In the genomic region with DNA sequence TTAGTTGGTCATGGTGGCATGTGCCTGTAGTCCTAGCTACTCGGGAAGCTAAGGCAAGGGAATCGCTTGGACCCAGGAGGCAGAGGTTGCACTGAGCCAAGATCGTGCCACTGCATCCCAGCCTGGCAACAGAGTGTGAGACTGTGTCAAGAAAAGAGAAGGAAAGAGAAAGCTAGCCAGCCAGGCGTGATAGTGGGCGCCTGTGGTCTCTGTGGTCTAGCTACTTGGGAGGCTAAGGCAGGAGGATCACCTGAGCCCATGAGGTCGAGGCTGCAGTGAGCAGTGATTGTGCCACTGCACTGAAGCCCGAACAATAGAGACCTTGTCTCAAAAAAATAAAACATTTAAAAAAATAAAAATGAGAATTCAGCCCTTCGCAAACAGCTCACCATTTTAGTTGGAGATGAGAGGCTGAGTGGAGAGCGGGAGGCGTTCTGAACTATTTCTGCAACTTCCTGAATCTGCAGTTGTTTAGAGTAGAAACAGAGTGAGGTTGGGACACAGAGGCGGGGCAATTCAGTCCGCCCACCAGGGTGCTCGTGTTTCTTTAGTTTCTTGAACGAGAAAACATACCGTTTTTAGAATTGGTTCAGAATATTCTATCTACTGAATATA, we compare ENCODE assay signal across 10 cellular contexts. TPM values are rescaled to one million over a fixed set of nuclear protein-coding genes. Genes with fewer than 3 reads are reported as not detected.
A peak's percentile ranks its signal among the peaks of the same experiment; 100 is the strongest.
DNase-seq lines count a peak whose midpoint lies in the region; ATAC-seq and TF ChIP-seq lines count a peak whose summit lies in the region.
"Had no signal": no experiment of that assay in that cellular context is flagged by ENCODE, and none has a peak within 500 bp of the region (broad histone marks: within the 10 kb centered on the region; RNA-seq: fewer than 3 reads in every experiment).

No MANE protein-coding gene starts in this region.

- H3K4me1 ChIP-seq in neutrophil (ENCODE audit: control insufficient read depth in 1 of 2, insufficient read depth in 1 of 2, low read depth in 1 of 2, low read length in 1 of 2) = peaks cover 19 to 26% of the 10 kb centered on the region in 2 experiments

- H3K4me3 ChIP-seq in GM12864 (ENCODE audit: low read depth, low read length) (peak overlapping the region; percentile 35), neutrophil (ENCODE audit: low read depth in 1 of 2, low read length in 1 of 2) (peak overlapping the region; percentile 56 to 64)

- H3K27ac ChIP-seq in neutrophil = peak overlapping the region; percentile 76

- peaks cover 11% of the 10 kb centered on the region for H3K4me1 Mint-ChIP-seq in activated naive CD8-positive, alpha-beta T cell treated with anti-CD3 and anti-CD28 coated beads, Interleukin-2, amount 10 ng/mL, durations not matched to agents 7 days and 5 days
- peaks cover 6% of the 10 kb centered on the region for H3K4me1 Mint-ChIP-seq in stimulated activated effector memory CD8-positive, alpha-beta T cell treated with anti-CD3 and anti-CD28 coated beads, Interleukin-12 subunit alpha, Interleukin-12 subunit beta, amount 100 ng/mL, for 72 hours

- H3K9me3 ChIP-seq in neutrophil = no peaks in the 10 kb centered on the region

- H3K27ac Mint-ChIP-seq in activated naive CD8-positive, alpha-beta T cell treated with anti-CD3 and anti-CD28 coated beads, Interleukin-2, amount 10 ng/mL, durations not matched to agents 7 days and 5 days = peak overlapping the region; percentile 85
- H3K27ac Mint-ChIP-seq in stimulated activated effector memory CD8-positive, alpha-beta T cell treated with anti-CD3 and anti-CD28 coated beads, Interleukin-12 subunit alpha, Interleukin-12 subunit beta, amount 100 ng/mL, for 72 hours = no peak overlapping the region

- H3K36me3 ChIP-seq in neutrophil = no peaks in the 10 kb centered on the region

- H3K4me3 Mint-ChIP-seq in activated naive CD8-positive, alpha-beta T cell treated with anti-CD3 and anti-CD28 coated beads, Interleukin-2, amount 10 ng/mL, durations not matched to agents 7 days and 5 days = peak overlapping the region; percentile 71
- H3K4me3 Mint-ChIP-seq in stimulated activated effector memory CD8-positive, alpha-beta T cell treated with anti-CD3 and anti-CD28 coated beads, Interleukin-12 subunit alpha, Interleukin-12 subunit beta, amount 100 ng/mL, for 72 hours = no peak overlapping the region

- ATAC-seq in activated naive CD8-positive, alpha-beta T cell treated with anti-CD3 and anti-CD28 coated beads, Interleukin-2, amount 10 ng/mL, durations not matched to agents 7 days and 5 days (ENCODE audit: low read depth) = peak; percentile 75
- no peak for ATAC-seq in GM21390 (IDR thresholded peaks at IDR 0.05; ENCODE audit: unreplicated experiment)
- no peak for ATAC-seq in stimulated activated effector memory CD8-positive, alpha-beta T cell treated with anti-CD3 and anti-CD28 coated beads, Interleukin-12 subunit alpha, Interleukin-12 subunit beta, amount 100 ng/mL, for 72 hours

- H3K9me3 Mint-ChIP-seq in activated naive CD8-positive, alpha-beta T cell treated with anti-CD3 and anti-CD28 coated beads, Interleukin-2, amount 10 ng/mL, durations not matched to agents 7 days and 5 days = no peaks in the 10 kb centered on the region
- H3K9me3 Mint-ChIP-seq in stimulated activated effector memory CD8-positive, alpha-beta T cell treated with anti-CD3 and anti-CD28 coated beads, Interleukin-12 subunit alpha, Interleukin-12 subunit beta, amount 100 ng/mL, for 72 hours = no peaks in the 10 kb centered on the region

- POLR2A ChIA-PET in activated naive CD8-positive, alpha-beta T cell treated with anti-CD3 and anti-CD28 coated beads, Interleukin-2, amount 10 ng/mL, durations not matched to agents 7 days and 5 days (lab: Charles Lee) = interaction anchor here (0.6 to 1.6 kb wide), 8 partner anchors 10 to 996 kb away, joined by 3 to 5 read pairs (median 3); partner anchors contain the start of genes GADD45B and LMNB2

- TF ChIP-seq CTCF in GM12864 (IDR thresholded peaks at IDR 0.05; ENCODE audit: low read depth, low read length, missing control alignments) (no peak), neutrophil (IDR thresholded peaks at IDR 0.05) (no peak)

- DNase-seq in GM12864 (ENCODE audit: low read depth) = peak; percentile 55
- DNase-seq in Kasumi-1 (lab: John Stamatoyannopoulos, UW) = peak; percentile 86 to 88
- no peak for DNase-seq in activated naive CD8-positive, alpha-beta T cell treated with anti-CD3 and anti-CD28 coated beads, Interleukin-2, amount 10 ng/mL, durations not matched to agents 7 days and 5 days
- no peak for DNase-seq in cerebellum (ENCODE audit: low spot score)
- DNase-seq in stimulated activated effector memory CD8-positive, alpha-beta T cell treated with anti-CD3 and anti-CD28 coated beads, Interleukin-12 subunit alpha, Interleukin-12 subunit beta, amount 100 ng/mL, for 72 hours (ENCODE audit: low spot score in 2 of 2) = no peak
- no peak for DNase-seq in activated CD8-positive, alpha-beta memory T cell treated with anti-CD3 and anti-CD28 coated beads, Interleukin-2, amount 50 U/mL, for 48 hours
- DNase-seq: DND-41, NCI-H2107 had no signal

- H3K27me3 ChIP-seq in neutrophil = no peaks in the 10 kb centered on the region

- peaks cover 7% of the 10 kb centered on the region for H3K27me3 Mint-ChIP-seq in activated naive CD8-positive, alpha-beta T cell treated with anti-CD3 and anti-CD28 coated beads, Interleukin-2, amount 10 ng/mL, durations not matched to agents 7 days and 5 days

- H3K36me3 Mint-ChIP-seq in activated naive CD8-positive, alpha-beta T cell treated with anti-CD3 and anti-CD28 coated beads, Interleukin-2, amount 10 ng/mL, durations not matched to agents 7 days and 5 days = no peaks in the 10 kb centered on the region
- H3K36me3 Mint-ChIP-seq in stimulated activated effector memory CD8-positive, alpha-beta T cell treated with anti-CD3 and anti-CD28 coated beads, Interleukin-12 subunit alpha, Interleukin-12 subunit beta, amount 100 ng/mL, for 72 hours = no peaks in the 10 kb centered on the region

RNA-seq across cellular contexts. Expression of gene TIMM13, which starts 33.2 kb away (rescaled TPM):
- 10 to 100 TPM; 46.5 to 48.5 TPM for total RNA-seq in activated naive CD8-positive, alpha-beta T cell treated with anti-CD3 and anti-CD28 coated beads, Interleukin-2, amount 10 ng/mL, durations not matched to agents 7 days and 5 days
- total RNA-seq in cerebellum = 13.2 TPM

RNA-seq across cellular contexts. Expression of gene TMPRSS9, which starts 34.1 kb away (rescaled TPM):
- total RNA-seq in activated naive CD8-positive, alpha-beta T cell treated with anti-CD3 and anti-CD28 coated beads, Interleukin-2, amount 10 ng/mL, durations not matched to agents 7 days and 5 days = under 1 TPM in 1 of 2 experiments, not detected in 1; 0.22 TPM
- 0.36 TPM for total RNA-seq in cerebellum

Comparison
In these comparisons a context has a peak if more than half of its experiments do, and no peak if none do; other contexts are left out.
1. DNase-seq: peak in GM12864 (single experiment) and Kasumi-1 (2 of 2); none in activated naive CD8-positive, alpha-beta T cell treated with anti-CD3 and anti-CD28 coated beads, Interleukin-2, amount 10 ng/mL, durations not matched to agents 7 days and 5 days (single experiment), cerebellum (single experiment), stimulated activated effector memory CD8-positive, alpha-beta T cell treated with anti-CD3 and anti-CD28 coated beads, Interleukin-12 subunit alpha, Interleukin-12 subunit beta, amount 100 ng/mL, for 72 hours (0 of 2) and activated CD8-positive, alpha-beta memory T cell treated with anti-CD3 and anti-CD28 coated beads, Interleukin-2, amount 50 U/mL, for 48 hours (single experiment).